Comparison of ENCODE assay signal across 19 cellular contexts in genomic region chr2:231335591-231335990, GRCh38. TPM values are rescaled to one million over a fixed set of nuclear protein-coding genes. Genes with fewer than 3 reads are reported as not detected.
DNase-seq lines count a peak whose midpoint lies in the region; ATAC-seq, FAIRE-seq and TF ChIP-seq lines count a peak whose summit lies in the region.
"Had no signal": no experiment of that assay in that cellular context is flagged by ENCODE, and none has a peak within 500 bp of the region (broad histone marks: within the 10 kb centered on the region; RNA-seq: fewer than 3 reads in every experiment).

No MANE protein-coding gene starts in this region.

- no peak for ATAC-seq in natural killer cell treated with Interleukin-12 subunit alpha and Interleukin-12 subunit beta and Interleukin-15 and Interleukin-18, amount 100 ng/mL, for 72 hours
- no peak for ATAC-seq in natural killer cell
- ATAC-seq: CD8-positive, alpha-beta T cell; GM12878; HepG2 had no signal

- H3K4me1 Mint-ChIP-seq in natural killer cell treated with Interleukin-12 subunit alpha and Interleukin-12 subunit beta and Interleukin-15 and Interleukin-18, amount 100 ng/mL, for 72 hours (ENCODE audit: low read depth in 2 of 2): no peaks in the 10 kb centered on the region
- H3K4me1 Mint-ChIP-seq in natural killer cell: no peaks in the 10 kb centered on the region
- no peaks in the 10 kb centered on the region for H3K4me1 Mint-ChIP-seq in activated naive CD4-positive, alpha-beta T cell treated with anti-CD3 and anti-CD28 coated beads, Interleukin-2, amount 10 ng/mL, durations not matched to agents 7 days and 5 days
- H3K4me1 Mint-ChIP-seq: B cell had no signal

- intact Hi-C loops in natural killer cell (cut with micrococcal nuclease): no loop called here

- CTCF ChIA-PET in activated naive CD4-positive, alpha-beta T cell treated with anti-CD3 and anti-CD28 coated beads, Interleukin-2, amount 10 ng/mL, durations not matched to agents 7 days and 5 days (lab: Charles Lee): interaction anchor here (0.7 kb wide), 1 partner anchor 12 kb away, joined by 3 read pairs; no protein-coding TSS in a partner anchor

- H3K27ac Mint-ChIP-seq in natural killer cell treated with Interleukin-12 subunit alpha and Interleukin-12 subunit beta and Interleukin-15 and Interleukin-18, amount 100 ng/mL, for 72 hours: no peak overlapping the region
- H3K27ac Mint-ChIP-seq in natural killer cell: no peak overlapping the region
- H3K27ac Mint-ChIP-seq in activated naive CD4-positive, alpha-beta T cell treated with anti-CD3 and anti-CD28 coated beads, Interleukin-2, amount 10 ng/mL, durations not matched to agents 7 days and 5 days: no peak overlapping the region
- H3K27ac Mint-ChIP-seq: B cell; CD8-positive, alpha-beta T cell had no signal

- H3K9me3 Mint-ChIP-seq in natural killer cell treated with Interleukin-12 subunit alpha and Interleukin-12 subunit beta and Interleukin-15 and Interleukin-18, amount 100 ng/mL, for 72 hours: no peaks in the 10 kb centered on the region
- H3K9me3 Mint-ChIP-seq in natural killer cell: no peaks in the 10 kb centered on the region
- no peaks in the 10 kb centered on the region for H3K9me3 Mint-ChIP-seq in activated naive CD4-positive, alpha-beta T cell treated with anti-CD3 and anti-CD28 coated beads, Interleukin-2, amount 10 ng/mL, durations not matched to agents 7 days and 5 days
- H3K9me3 Mint-ChIP-seq: CD8-positive, alpha-beta T cell had no signal

- DNase-seq in natural killer cell treated with Interleukin-12 subunit alpha and Interleukin-12 subunit beta and Interleukin-15 and Interleukin-18, amount 100 ng/mL, for 72 hours (ENCODE audit: low spot score): peak; percentile 10
- no peak for DNase-seq in natural killer cell
- DNase-seq in amniotic epithelial cell (ENCODE audit: low read depth): peak; percentile 40
- peak; percentile 16 for DNase-seq in mesenteric fat pad (ENCODE audit: low spot score)
- no peak for DNase-seq in activated naive CD4-positive, alpha-beta T cell treated with anti-CD3 and anti-CD28 coated beads, Interleukin-2, amount 10 ng/mL, durations not matched to agents 7 days and 5 days
- DNase-seq in GM19239 (ENCODE audit: insufficient read length, low spot score): no peak
- DNase-seq in occipital lobe (lab: John Stamatoyannopoulos, UW): no peak
- DNase-seq: Calu3; CD8-positive, alpha-beta T cell; DMS53; DND-41; EL; GM23248 had no signal

- H3K36me3 Mint-ChIP-seq in natural killer cell treated with Interleukin-12 subunit alpha and Interleukin-12 subunit beta and Interleukin-15 and Interleukin-18, amount 100 ng/mL, for 72 hours: no peaks in the 10 kb centered on the region
- no peaks in the 10 kb centered on the region for H3K36me3 Mint-ChIP-seq in natural killer cell
- H3K36me3 Mint-ChIP-seq in activated naive CD4-positive, alpha-beta T cell treated with anti-CD3 and anti-CD28 coated beads, Interleukin-2, amount 10 ng/mL, durations not matched to agents 7 days and 5 days: no peaks in the 10 kb centered on the region
- H3K36me3 Mint-ChIP-seq: CD8-positive, alpha-beta T cell had no signal

- FAIRE-seq in GM19239 (lab: Jason Lieb, UNC): no peak
- FAIRE-seq: GM12878, HepG2, HTR-8/SVneo had no signal

- no peaks in the 10 kb centered on the region for H3K27me3 Mint-ChIP-seq in natural killer cell treated with Interleukin-12 subunit alpha and Interleukin-12 subunit beta and Interleukin-15 and Interleukin-18, amount 100 ng/mL, for 72 hours
- no peaks in the 10 kb centered on the region for H3K27me3 Mint-ChIP-seq in natural killer cell (ENCODE audit: low read depth in 2 of 2)
- peaks cover 3% of the 10 kb centered on the region for H3K27me3 Mint-ChIP-seq in activated naive CD4-positive, alpha-beta T cell treated with anti-CD3 and anti-CD28 coated beads, Interleukin-2, amount 10 ng/mL, durations not matched to agents 7 days and 5 days
- H3K27me3 Mint-ChIP-seq: B cell had no signal

- H3K4me3 Mint-ChIP-seq in natural killer cell treated with Interleukin-12 subunit alpha and Interleukin-12 subunit beta and Interleukin-15 and Interleukin-18, amount 100 ng/mL, for 72 hours: no peak overlapping the region
- H3K4me3 Mint-ChIP-seq in natural killer cell: no peak overlapping the region
- H3K4me3 Mint-ChIP-seq in activated naive CD4-positive, alpha-beta T cell treated with anti-CD3 and anti-CD28 coated beads, Interleukin-2, amount 10 ng/mL, durations not matched to agents 7 days and 5 days: no peak overlapping the region
- H3K4me3 Mint-ChIP-seq: B cell; CD8-positive, alpha-beta T cell had no signal

- TF ChIP-seq CTCF in natural killer cell (IDR thresholded peaks at IDR 0.05): no peak

RNA-seq across cellular contexts. Expression of gene B3GNT7, which starts 59.9 kb away (rescaled TPM):
- total RNA-seq in natural killer cell treated with Interleukin-12 subunit alpha and Interleukin-12 subunit beta and Interleukin-15 and Interleukin-18, amount 100 ng/mL, for 72 hours: 10 to 100 TPM; 12.6 to 20.1 TPM
- 100 to 1,000 TPM in 2 of 3 donors, 10 to 100 TPM in 1; 87.5 to 151 (median 113) TPM for total RNA-seq in natural killer cell
- total RNA-seq in mesenteric fat pad: 3.9 TPM
- total RNA-seq in occipital lobe: 1.2 TPM
- total RNA-seq: A172, GM23248, H4 had no signal

Comparison
In these comparisons a context has a peak if more than half of its experiments do, and no peak if none do; other contexts are left out.
1. DNase-seq: peak in natural killer cell treated with Interleukin-12 subunit alpha and Interleukin-12 subunit beta and Interleukin-15 and Interleukin-18, amount 100 ng/mL, for 72 hours (single experiment), amniotic epithelial cell (single experiment) and mesenteric fat pad (single experiment); none in natural killer cell (single experiment), activated naive CD4-positive, alpha-beta T cell treated with anti-CD3 and anti-CD28 coated beads, Interleukin-2, amount 10 ng/mL, durations not matched to agents 7 days and 5 days (single experiment), GM19239 (single experiment) and occipital lobe (single experiment).
2. RNA of gene B3GNT7, which starts 59.9 kb away (total RNA-seq): 87.5 to 151 TPM in natural killer cell; 12.6 to 20.1 TPM in natural killer cell treated with Interleukin-12 subunit alpha and Interleukin-12 subunit beta and Interleukin-15 and Interleukin-18, amount 100 ng/mL, for 72 hours, 3.9 TPM in mesenteric fat pad (single experiment) and 1.2 TPM in occipital lobe (single experiment); every median in the first group is over 4 times any median in the second.